12 cellular contexts compared by ENCODE assay signal in genomic region chr17:31158741-31159377, GRCh38.
DNase-seq lines count a peak whose midpoint lies in the region; ATAC-seq and TF ChIP-seq lines count a peak whose summit lies in the region.
"Had no signal": no experiment of that assay in that cellular context is flagged by ENCODE, and none has a peak within 500 bp of the region (broad histone marks: within the 10 kb centered on the region; RNA-seq: fewer than 3 reads in every experiment).

No MANE protein-coding gene starts in this region.

- no peaks in the 10 kb centered on the region for H3K9me3 Mint-ChIP-seq in activated CD4-positive, alpha-beta T cell treated with anti-CD3 and anti-CD28 coated beads, Interleukin-2, amount 10 ng/mL, durations not matched to agents 24 days and 14 days
- no peaks in the 10 kb centered on the region for H3K9me3 Mint-ChIP-seq in central memory CD8-positive, alpha-beta T cell
- no peaks in the 10 kb centered on the region for H3K9me3 Mint-ChIP-seq in natural killer cell treated with Interleukin-12 subunit alpha and Interleukin-12 subunit beta and Interleukin-15 and Interleukin-18, amount 100 ng/mL, for 72 hours

- no peak for TF ChIP-seq CTCF in esophagus squamous epithelium (IDR thresholded peaks at IDR 0.05)

- 68 to 71% methylated on average over 1 of the region's 1 CpG for WGBS in esophagus squamous epithelium, 2 donors

- peaks cover 11% of the 10 kb centered on the region for H3K4me1 Mint-ChIP-seq in activated CD4-positive, alpha-beta T cell treated with anti-CD3 and anti-CD28 coated beads, Interleukin-2, amount 10 ng/mL, durations not matched to agents 24 days and 14 days
- peaks cover 6% of the 10 kb centered on the region for H3K4me1 Mint-ChIP-seq in central memory CD8-positive, alpha-beta T cell
- peaks cover 7 to 15% of the 10 kb centered on the region in 2 donors for H3K4me1 Mint-ChIP-seq in natural killer cell treated with Interleukin-12 subunit alpha and Interleukin-12 subunit beta and Interleukin-15 and Interleukin-18, amount 100 ng/mL, for 72 hours (ENCODE audit: low read depth in 2 of 2)

- H3K4me3 ChIP-seq in Karpas-422 (ENCODE audit: low read length) (no peak overlapping the region), esophagus squamous epithelium (no peak overlapping the region)
- H3K4me3 ChIP-seq: colonic mucosa, PC-9 had no signal

- peak overlapping the region; percentile 32 for H3K27ac ChIP-seq in Karpas-422 (ENCODE audit: low read length)
- H3K27ac ChIP-seq in esophagus squamous epithelium = no peak overlapping the region
- H3K27ac ChIP-seq: colonic mucosa, PC-9 had no signal

- peaks cover 12% of the 10 kb centered on the region for H3K36me3 Mint-ChIP-seq in activated CD4-positive, alpha-beta T cell treated with anti-CD3 and anti-CD28 coated beads, Interleukin-2, amount 10 ng/mL, durations not matched to agents 24 days and 14 days (ENCODE audit: low read depth)
- peaks cover 4% of the 10 kb centered on the region for H3K36me3 Mint-ChIP-seq in central memory CD8-positive, alpha-beta T cell (ENCODE audit: insufficient read depth)
- H3K36me3 Mint-ChIP-seq in natural killer cell treated with Interleukin-12 subunit alpha and Interleukin-12 subunit beta and Interleukin-15 and Interleukin-18, amount 100 ng/mL, for 72 hours = no peaks in the 10 kb centered on the region

- intact Hi-C loops in activated CD4-positive, alpha-beta T cell treated with anti-CD3 and anti-CD28 coated beads, Interleukin-2, amount 10 ng/mL, durations not matched to agents 24 days and 14 days (cut with micrococcal nuclease) = no loop called here
- intact Hi-C loops in esophagus squamous epithelium (cut with DNase I) = no loop called here

- no peak for DNase-seq in activated CD4-positive, alpha-beta T cell treated with anti-CD3 and anti-CD28 coated beads, Interleukin-2, amount 10 ng/mL, durations not matched to agents 24 days and 14 days
- DNase-seq in activated CD4-positive, alpha-beta T cell treated with anti-CD3 and anti-CD28 coated beads, Interleukin-2, amount 50 U/mL, for 1 hour = no peak
- DNase-seq in Karpas-422 = no peak
- DNase-seq in central memory CD8-positive, alpha-beta T cell (ENCODE audit: low spot score in 2 of 2) = no peak
- DNase-seq in natural killer cell treated with Interleukin-12 subunit alpha and Interleukin-12 subunit beta and Interleukin-15 and Interleukin-18, amount 100 ng/mL, for 72 hours (ENCODE audit: low spot score) = no peak
- no peak for DNase-seq in pons (ENCODE audit: low spot score)
- no peak for DNase-seq in esophagus squamous epithelium (lab: John Stamatoyannopoulos, UW)
- DNase-seq: colonic mucosa, midbrain, NCI-H446, PC-9 had no signal

- TF ChIP-seq POLR2A in esophagus squamous epithelium (IDR thresholded peaks at IDR 0.05) = no peak

- no peak overlapping the region for H3K9ac ChIP-seq in Karpas-422 (ENCODE audit: low read length)

- H4K20me1 ChIP-seq in Karpas-422 (ENCODE audit: insufficient read depth, low read depth, low read length) = no peaks in the 10 kb centered on the region

- peaks cover 44% of the 10 kb centered on the region for H3K36me3 ChIP-seq in Karpas-422 (ENCODE audit: insufficient read depth, low read length)
- H3K36me3 ChIP-seq in esophagus squamous epithelium = peaks cover 0 to 41% (median 4%) of the 10 kb centered on the region in 3 donors
- H3K36me3 ChIP-seq: colonic mucosa had no signal

- H2AFZ ChIP-seq in Karpas-422 (ENCODE audit: low read length) = no peak overlapping the region
- H2AFZ ChIP-seq: PC-9 had no signal

- peak overlapping the region; percentile 43 for H3K27ac Mint-ChIP-seq in activated CD4-positive, alpha-beta T cell treated with anti-CD3 and anti-CD28 coated beads, Interleukin-2, amount 10 ng/mL, durations not matched to agents 24 days and 14 days
- H3K27ac Mint-ChIP-seq in central memory CD8-positive, alpha-beta T cell (ENCODE audit: low read depth) = peak overlapping the region; percentile 89
- peak overlapping the region; percentile 71 to 93 for H3K27ac Mint-ChIP-seq in natural killer cell treated with Interleukin-12 subunit alpha and Interleukin-12 subunit beta and Interleukin-15 and Interleukin-18, amount 100 ng/mL, for 72 hours

- peak overlapping the region; percentile 6 for H3K4me2 ChIP-seq in Karpas-422 (ENCODE audit: low read depth, low read length, poor library complexity, severe bottlenecking)
- H3K4me2 ChIP-seq: PC-9 had no signal

- H3K27me3 Mint-ChIP-seq in activated CD4-positive, alpha-beta T cell treated with anti-CD3 and anti-CD28 coated beads, Interleukin-2, amount 10 ng/mL, durations not matched to agents 24 days and 14 days = no peaks in the 10 kb centered on the region
- H3K27me3 Mint-ChIP-seq in central memory CD8-positive, alpha-beta T cell = no peaks in the 10 kb centered on the region
- H3K27me3 Mint-ChIP-seq in natural killer cell treated with Interleukin-12 subunit alpha and Interleukin-12 subunit beta and Interleukin-15 and Interleukin-18, amount 100 ng/mL, for 72 hours = no peaks in the 10 kb centered on the region

- ATAC-seq in central memory CD8-positive, alpha-beta T cell (replicated peaks; ENCODE audit: extremely low read depth, poor library complexity, severe bottlenecking) = peak; percentile 58
- peak in 1 of 2 donors; percentile 65 for ATAC-seq in natural killer cell treated with Interleukin-12 subunit alpha and Interleukin-12 subunit beta and Interleukin-15 and Interleukin-18, amount 100 ng/mL, for 72 hours
- no peak for ATAC-seq in GM19395 (IDR thresholded peaks at IDR 0.05; ENCODE audit: unreplicated experiment)

- H3K79me2 ChIP-seq in Karpas-422 (ENCODE audit: low read length) = peaks cover 43% of the 10 kb centered on the region

- no peaks in the 10 kb centered on the region for H3K27me3 ChIP-seq in Karpas-422 (ENCODE audit: low read length)
- no peaks in the 10 kb centered on the region for H3K27me3 ChIP-seq in esophagus squamous epithelium
- H3K27me3 ChIP-seq: colonic mucosa had no signal

- no peaks in the 10 kb centered on the region for H3K9me2 ChIP-seq in Karpas-422 (replicated peaks; ENCODE audit: insufficient read depth, low read length)

- H3K4me3 Mint-ChIP-seq in activated CD4-positive, alpha-beta T cell treated with anti-CD3 and anti-CD28 coated beads, Interleukin-2, amount 10 ng/mL, durations not matched to agents 24 days and 14 days = peak overlapping the region; percentile 75
- peak overlapping the region; percentile 69 for H3K4me3 Mint-ChIP-seq in central memory CD8-positive, alpha-beta T cell
- H3K4me3 Mint-ChIP-seq in natural killer cell treated with Interleukin-12 subunit alpha and Interleukin-12 subunit beta and Interleukin-15 and Interleukin-18, amount 100 ng/mL, for 72 hours = peak overlapping the region; percentile 76

- peaks cover 36% of the 10 kb centered on the region for H3K4me1 ChIP-seq in Karpas-422 (ENCODE audit: low read length)
- no peaks in the 10 kb centered on the region for H3K4me1 ChIP-seq in esophagus squamous epithelium
- H3K4me1 ChIP-seq: colonic mucosa had no signal

- no peaks in the 10 kb centered on the region for H3K9me3 ChIP-seq in Karpas-422 (ENCODE audit: low read length)
- H3K9me3 ChIP-seq in esophagus squamous epithelium = no peaks in the 10 kb centered on the region
- H3K9me3 ChIP-seq: colonic mucosa had no signal
